ENCODE assay signal across 8 cellular contexts in the genomic region with DNA sequence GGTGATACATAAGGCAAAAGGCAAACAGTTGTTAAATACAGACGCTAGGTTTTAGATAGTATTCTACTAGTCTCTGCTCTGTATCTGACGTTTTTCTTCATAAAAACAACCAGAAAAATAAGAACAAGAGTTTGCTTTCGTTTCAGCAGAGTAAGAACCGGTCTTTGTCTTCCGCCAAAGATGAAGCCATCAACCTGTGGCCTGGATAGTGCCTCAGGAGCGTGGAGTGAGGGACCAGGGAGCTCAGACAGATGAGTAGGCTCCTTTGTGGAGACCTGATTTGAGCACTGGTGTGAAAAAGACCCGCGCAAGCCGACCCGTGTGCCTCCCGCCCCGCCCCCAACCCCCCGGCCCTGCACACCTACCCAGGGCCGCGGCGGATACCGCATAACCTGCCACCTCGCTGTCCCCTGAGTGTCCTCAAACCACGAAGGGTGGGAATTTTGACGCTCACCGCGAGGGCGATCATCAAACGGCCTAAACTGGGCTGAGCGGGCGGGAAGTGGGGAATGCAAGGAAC. TPM values are rescaled to one million over a fixed set of nuclear protein-coding genes. Genes with fewer than 3 reads are reported as not detected.
A peak's percentile ranks its signal among the peaks of the same experiment; 100 is the strongest.
DNase-seq lines count a peak whose midpoint lies in the region; ATAC-seq and TF ChIP-seq lines count a peak whose summit lies in the region.

No MANE protein-coding gene starts in this region.

- peak; percentile 12 for DNase-seq in activated gamma-delta T cell (lab: John Stamatoyannopoulos, UW)
- no peak for DNase-seq in activated gamma-delta T cell treated with Interleukin-2 at 50 U/mL for 16 hours
- DNase-seq in activated naive CD8-positive, alpha-beta T cell treated with anti-CD3 and anti-CD28 coated beads, Interleukin-2, amount 50 U/mL, for 24 hours: peak; percentile 6
- DNase-seq in testis: no peak
- DNase-seq in AG08396 (ENCODE audit: low spot score): no peak
- no peak for DNase-seq in NOMO-1 (lab: John Stamatoyannopoulos, UW; ENCODE audit: unreplicated experiment in 2 of 2)
- DNase-seq in NCI-H526 treated with DMSO at 0.1 percent for 48 hours (lab: John Stamatoyannopoulos, UW): no peak

- no peak overlapping the region for H3K27ac Mint-ChIP-seq in activated naive CD8-positive, alpha-beta T cell treated with anti-CD3 and anti-CD28 coated beads, Interleukin-2, amount 50 U/mL, for 24 hours

- H3K4me3 ChIP-seq in iPS-18a (ENCODE audit: low read length): peak overlapping the region; percentile 74
- H3K4me3 ChIP-seq in testis: peak overlapping the region; percentile 75 to 76

- no peaks in the 10 kb centered on the region for H3K36me3 ChIP-seq in iPS-18a (ENCODE audit: control insufficient read depth, low read depth, low read length)
- H3K36me3 ChIP-seq in testis (ENCODE audit: low read depth, missing control alignments): no peaks in the 10 kb centered on the region

- 21 to 23% methylated on average over 17 to 26 of the region's 26 CpGs for WGBS in testis, 2 donors

- H3K27me3 ChIP-seq in iPS-18a (ENCODE audit: control insufficient read depth, insufficient read depth, low read length) (peaks cover 46% of the 10 kb centered on the region), testis (no peaks in the 10 kb centered on the region)

- H3K27ac ChIP-seq in iPS-18a (ENCODE audit: low read length) (no peak overlapping the region), testis (peak overlapping the region in 1 of 2 donors; percentile 82)

- peak overlapping the region; percentile 49 for H3K4me3 Mint-ChIP-seq in activated naive CD8-positive, alpha-beta T cell treated with anti-CD3 and anti-CD28 coated beads, Interleukin-2, amount 50 U/mL, for 24 hours

- peaks cover 20% of the 10 kb centered on the region for H3K27me3 Mint-ChIP-seq in activated naive CD8-positive, alpha-beta T cell treated with anti-CD3 and anti-CD28 coated beads, Interleukin-2, amount 50 U/mL, for 24 hours

- peaks cover 12% of the 10 kb centered on the region for H3K4me1 ChIP-seq in iPS-18a (ENCODE audit: control insufficient read depth, low read depth, low read length)
- H3K4me1 ChIP-seq in testis: no peaks in the 10 kb centered on the region

- intact Hi-C loops in testis (cut with DNase I; ENCODE audit: low total_unique reads): no loop called here

- H3K9me3 Mint-ChIP-seq in activated naive CD8-positive, alpha-beta T cell treated with anti-CD3 and anti-CD28 coated beads, Interleukin-2, amount 50 U/mL, for 24 hours: no peaks in the 10 kb centered on the region

- no peak for ATAC-seq in activated naive CD8-positive, alpha-beta T cell treated with anti-CD3 and anti-CD28 coated beads, Interleukin-2, amount 50 U/mL, for 24 hours

- TF ChIP-seq CTCF in testis (IDR thresholded peaks at IDR 0.05): no peak

- no peaks in the 10 kb centered on the region for H3K9me3 ChIP-seq in iPS-18a (ENCODE audit: control insufficient read depth, low read depth, low read length)
- H3K9me3 ChIP-seq in testis: no peaks in the 10 kb centered on the region

- no peaks in the 10 kb centered on the region for H3K36me3 Mint-ChIP-seq in activated naive CD8-positive, alpha-beta T cell treated with anti-CD3 and anti-CD28 coated beads, Interleukin-2, amount 50 U/mL, for 24 hours (ENCODE audit: low read depth)

- peak overlapping the region; percentile 22 for H3K9ac ChIP-seq in iPS-18a (ENCODE audit: low read length)

- H3K4me1 Mint-ChIP-seq in activated naive CD8-positive, alpha-beta T cell treated with anti-CD3 and anti-CD28 coated beads, Interleukin-2, amount 50 U/mL, for 24 hours: peaks cover 8% of the 10 kb centered on the region

- no peak for TF ChIP-seq POLR2A in testis (IDR thresholded peaks at IDR 0.05)

RNA-seq across cellular contexts. Expression of a gene that starts 1.0 kb away (rescaled TPM):
- total RNA-seq in testis: 100 to 1,000 TPM; 111 to 132 TPM
- 39.1 TPM for polyA plus RNA-seq in testis (ENCODE audit: insufficient read depth, low read depth, low replicate concordance)

Comparison
In these comparisons a context has a peak if more than half of its experiments do, and no peak if none do; other contexts are left out.
1. DNase-seq: peak in activated gamma-delta T cell (single experiment) and activated naive CD8-positive, alpha-beta T cell treated with anti-CD3 and anti-CD28 coated beads, Interleukin-2, amount 50 U/mL, for 24 hours (single experiment); none in activated gamma-delta T cell treated with Interleukin-2 at 50 U/mL for 16 hours (single experiment), testis (single experiment), AG08396 (single experiment), NOMO-1 (0 of 2) and NCI-H526 treated with DMSO at 0.1 percent for 48 hours (single experiment).